In genomic region chr12:4563336-4563735, GRCh38 we compare ENCODE assay signal across 18 cellular contexts. TPM values are rescaled to one million over a fixed set of nuclear protein-coding genes. Genes with fewer than 3 reads are reported as not detected.
DNase-seq lines count a peak whose midpoint lies in the region; FAIRE-seq and TF ChIP-seq lines count a peak whose summit lies in the region.
"Had no signal": no experiment of that assay in that cellular context is flagged by ENCODE, and none has a peak within 500 bp of the region (broad histone marks: within the 10 kb centered on the region; RNA-seq: fewer than 3 reads in every experiment).

No MANE protein-coding gene starts in this region.

- peaks cover 22% of the 10 kb centered on the region for H3K27me3 Mint-ChIP-seq in nephron progenitor cell (ENCODE audit: low read depth, poor library complexity)

- H3K4me1 Mint-ChIP-seq in nephron progenitor cell, result peaks cover 23% of the 10 kb centered on the region

- no peak overlapping the region for H2BK5ac ChIP-seq in H1 (ENCODE audit: low read depth, low read length)

- H2BK120ac ChIP-seq in H1 (replicated peaks; ENCODE audit: low read depth, low read length), result no peak overlapping the region

- H3K56ac ChIP-seq in H1 (replicated peaks; ENCODE audit: insufficient read length, low read depth, low read length), result no peak overlapping the region

- no peaks in the 10 kb centered on the region for H3K9me3 Mint-ChIP-seq in nephron progenitor cell

- peaks cover 39 to 57% (median 46%) of the 10 kb centered on the region in 10 experiments for H3K4me1 ChIP-seq in BLaER1 treated with 17β-estradiol and CSF1 and Interleukin-3, amounts not matched to agents 10 nM and 100 nM
- peaks cover 45% of the 10 kb centered on the region for H3K4me1 ChIP-seq in OCI-LY3 (ENCODE audit: low read length)
- H3K4me1 ChIP-seq in H1 (replicated peaks in 1 of 4; ENCODE audit: control insufficient read depth in 3 of 4, insufficient read depth in 4 of 4, low read length in 3 of 4), result peaks cover 2 to 6% (median 4%) of the 10 kb centered on the region in 4 experiments
- H3K4me1 ChIP-seq: A549 had no signal

- H3K27ac ChIP-seq in BLaER1 treated with 17β-estradiol and CSF1 and Interleukin-3, amounts not matched to agents 10 nM and 100 nM, result no peak overlapping the region
- H3K27ac ChIP-seq in OCI-LY3 (ENCODE audit: low read length) (0 out of 2 replicates have a peak overlapping the region, but pooled peaks have one; percentile 4), H1 (ENCODE audit: low read depth, low read length) (no peak overlapping the region)
- H3K27ac ChIP-seq: A549, C4-2B had no signal

- peaks cover 0 to 38% (median 26%) of the 10 kb centered on the region in 11 experiments; a peak in 17 of 22 replicates for H3K36me3 ChIP-seq in BLaER1 treated with 17β-estradiol and CSF1 and Interleukin-3, amounts not matched to agents 10 nM and 100 nM
- H3K36me3 ChIP-seq in OCI-LY3 (replicated peaks; ENCODE audit: low read depth, low read length) (peaks cover 9% of the 10 kb centered on the region), H1 (ENCODE audit: control insufficient read depth in 2 of 4, insufficient read depth in 4 of 4, low read length in 3 of 4) (peaks cover 2 to 10% (median 6%) of the 10 kb centered on the region in 4 experiments; a peak in 6 of 8 replicates)

- no peak overlapping the region for H4K8ac ChIP-seq in H1 (ENCODE audit: extremely low read depth, insufficient read depth, low read length)

- peaks cover 5% of the 10 kb centered on the region for H3K36me3 Mint-ChIP-seq in nephron progenitor cell (ENCODE audit: low read depth)

- no peak overlapping the region for H4K91ac ChIP-seq in H1 (replicated peaks; ENCODE audit: insufficient read length, low read length)

- no peak overlapping the region for H3K27ac Mint-ChIP-seq in nephron progenitor cell

- TF ChIP-seq POLR2A in H1 (IDR thresholded peaks at IDR 0.05; ENCODE audit: control extremely low read depth in 1 of 2, low read depth in 2 of 2, low read length in 2 of 2) (no peak), erythroblast (IDR thresholded peaks at IDR 0.05; ENCODE audit: low read length) (no peak)

- H3K23ac ChIP-seq in H1 (ENCODE audit: insufficient read length), result no peak overlapping the region

- H2BK15ac ChIP-seq in H1 (ENCODE audit: low read length), result no peak overlapping the region

- H3K9ac ChIP-seq in BLaER1 treated with 17β-estradiol and CSF1 and Interleukin-3, amounts not matched to agents 10 nM and 100 nM, result no peak overlapping the region
- H3K9ac ChIP-seq in OCI-LY3 (ENCODE audit: low read length), result no peak overlapping the region
- H3K9ac ChIP-seq in H1 (replicated peaks in 1 of 4; ENCODE audit: extremely low read depth in 1 of 4, low read depth in 3 of 4, low read length in 3 of 4), result no peak overlapping the region

- no peak overlapping the region for H4K5ac ChIP-seq in H1 (ENCODE audit: insufficient read length, low read depth, low read length)

- DNase-seq in H1 (ENCODE audit: low read depth in 1 of 2, low spot score in 2 of 2) (no peak), nephron progenitor cell (no peak), Kasumi-1 (lab: John Stamatoyannopoulos, UW) (no peak), NCI-H2029 (lab: John Stamatoyannopoulos, UW) (no peak), erythroblast (lab: John Stamatoyannopoulos, UW) (no peak)
- no peak for DNase-seq in stimulated activated naive CD4-positive, alpha-beta T cell treated with Interleukin-2 at 50 U/mL for 16 hours (lab: John Stamatoyannopoulos, UW)
- DNase-seq: DMS 273 treated with DMSO at 0.1 percent for 48 hours, GOT3, KG1, NCI-H1417 treated with DMSO at 0.1 percent for 48 hours, NCI-H187 treated with DMSO at 0.1 percent for 48 hours, NCI-H345, NCI-H524 treated with DMSO at 0.1 percent for 48 hours had no signal

- WGBS in H1 (ENCODE audit: extremely low coverage in 1 of 2, insufficient coverage in 1 of 2, insufficient read length in 1 of 2, insufficient replicate concordance in 2 of 2, low coverage in 1 of 2, low lambda C conversion rate in 2 of 2, missing lambda C conversion rate in 1 of 2), 2 experiments, result 86% methylated on average over 3 of the region's 3 CpGs; no CpG with 5 or more reads in 1 of the 2 experiments

- peak overlapping the region in 8 of 11 experiments; percentile 5 to 98 (median 16); a peak in 13 of 22 replicates for H3K4me2 ChIP-seq in BLaER1 treated with 17β-estradiol and CSF1 and Interleukin-3, amounts not matched to agents 10 nM and 100 nM
- H3K4me2 ChIP-seq in OCI-LY3 (ENCODE audit: low read length) (no peak overlapping the region), H1 (ENCODE audit: insufficient read depth in 1 of 2, low read depth in 2 of 2, low read length in 2 of 2) (no peak overlapping the region; a peak in 1 of 4 replicates)
- H3K4me2 ChIP-seq: A549 had no signal

- peaks cover 0 to 22% (median 0%) of the 10 kb centered on the region in 11 experiments; a peak in 5 of 22 replicates for H3K27me3 ChIP-seq in BLaER1 treated with 17β-estradiol and CSF1 and Interleukin-3, amounts not matched to agents 10 nM and 100 nM
- H3K27me3 ChIP-seq in OCI-LY3 (ENCODE audit: low read depth, low read length) (no peaks in the 10 kb centered on the region), H1 (replicated peaks in 1 of 4; ENCODE audit: control insufficient read depth in 3 of 4, extremely low read depth in 1 of 4, insufficient read depth in 3 of 4, low read length in 3 of 4) (peaks cover 1 to 15% (median 14%) of the 10 kb centered on the region in 4 experiments)

- CTCF ChIA-PET in H1 (lab: Charles Lee; ENCODE audit: partially characterized antibody), result interaction anchor here (1.4 to 1.8 kb wide), 2 partner anchors 42 to 150 kb away, joined by 4 read pairs; no protein-coding TSS in a partner anchor

- FAIRE-seq in H1 (lab: Jason Lieb, UNC), result no peak
- FAIRE-seq: A549, G401.6 had no signal

- H3K4me3 Mint-ChIP-seq in nephron progenitor cell, result peak overlapping the region; percentile 21

- H3K4me3 ChIP-seq in BLaER1 treated with 17β-estradiol and CSF1 and Interleukin-3, amounts not matched to agents 10 nM and 100 nM, result no peak overlapping the region
- no peak overlapping the region for H3K4me3 ChIP-seq in OCI-LY3 (ENCODE audit: low read length)
- H3K4me3 ChIP-seq in H1 (ENCODE audit: extremely low read depth in 1 of 4, insufficient read depth in 2 of 4, low read depth in 3 of 4, low read length in 4 of 4), result no peak overlapping the region
- H3K4me3 ChIP-seq: A549 had no signal

- H2AFZ ChIP-seq in OCI-LY3 (ENCODE audit: low read depth, low read length) (no peak overlapping the region), H1 (ENCODE audit: low read length) (no peak overlapping the region)

- no peak for TF ChIP-seq EP300 in H1 (IDR thresholded peaks at IDR 0.05; ENCODE audit: borderline replicate concordance in 1 of 2, low read depth in 2 of 2, low read length in 2 of 2)

- TF ChIP-seq RAD21 in H1 (IDR thresholded peaks at IDR 0.05 in 1 of 2, conservative IDR thresholded peaks at IDR 0.05 in 1 of 2; ENCODE audit: low read depth in 2 of 2, low read length in 2 of 2), result no peak

- POLR2A ChIA-PET in H1 (lab: Charles Lee; ENCODE audit: partially characterized antibody), result interaction anchor here (0.7 to 2.6 kb wide), 3 partner anchors 9 to 25 kb away, joined by 3 to 10 read pairs (median 5); partner anchors contain the start of gene RAD51AP1

- H2BK12ac ChIP-seq in H1 (ENCODE audit: low read depth, low read length), result no peak overlapping the region

- H3K4ac ChIP-seq in H1 (replicated peaks; ENCODE audit: insufficient read length, low read depth, low read length), result no peak overlapping the region

- peak overlapping the region; percentile 56; the same call in 1 of the 2 replicates for H2AK5ac ChIP-seq in H1 (ENCODE audit: low read depth, low read length)

- H4K20me1 ChIP-seq in BLaER1 treated with 17β-estradiol and CSF1 and Interleukin-3, amounts not matched to agents 10 nM and 100 nM, result peaks cover 0 to 12% (median 0%) of the 10 kb centered on the region in 11 experiments; a peak in 4 of 22 replicates
- H4K20me1 ChIP-seq in OCI-LY3 (ENCODE audit: insufficient read depth, low read length) (no peaks in the 10 kb centered on the region), H1 (replicated peaks in 1 of 2; ENCODE audit: control insufficient read depth in 1 of 2, insufficient read depth in 2 of 2, low read length in 2 of 2) (no peaks in the 10 kb centered on the region)

- no peaks in the 10 kb centered on the region for H3K9me3 ChIP-seq in BLaER1 treated with 17β-estradiol and CSF1 and Interleukin-3, amounts not matched to agents 10 nM and 100 nM (replicated peaks in 1 of 11)
- H3K9me3 ChIP-seq in OCI-LY3 (ENCODE audit: insufficient read depth, low read length) (no peaks in the 10 kb centered on the region), H1 (ENCODE audit: insufficient read depth in 2 of 2, low read depth in 1 of 2, low read length in 1 of 2) (no peaks in the 10 kb centered on the region)
- H3K9me3 ChIP-seq: A549 had no signal

- peaks cover 4% of the 10 kb centered on the region; the same call in 1 of the 2 replicates for H3K23me2 ChIP-seq in H1 (ENCODE audit: low read depth, low read length)

- no peak overlapping the region for H3K14ac ChIP-seq in H1 (ENCODE audit: insufficient read length)

- no peak overlapping the region for H2BK20ac ChIP-seq in H1 (ENCODE audit: low read length)

- no peaks in the 10 kb centered on the region for H3K79me1 ChIP-seq in H1 (ENCODE audit: low read depth, low read length)

- H3K18ac ChIP-seq in H1 (ENCODE audit: extremely low read depth, low read length), result no peak overlapping the region

- H3K79me2 ChIP-seq in OCI-LY3 (ENCODE audit: low read length), result no peaks in the 10 kb centered on the region
- H3K79me2 ChIP-seq in H1 (ENCODE audit: control insufficient read depth in 1 of 2, insufficient read depth in 2 of 2, low read length in 2 of 2), result no peaks in the 10 kb centered on the region

- TF ChIP-seq CTCF in OCI-LY3 (IDR thresholded peaks at IDR 0.05; ENCODE audit: low read depth, low read length), result no peak
- TF ChIP-seq CTCF in H1 (IDR thresholded peaks at IDR 0.05; ENCODE audit: control extremely low read depth in 1 of 3, insufficient read depth in 1 of 3, low read depth in 1 of 3, low read length in 3 of 3), result no peak
- no peak for TF ChIP-seq CTCF in nephron progenitor cell (IDR thresholded peaks at IDR 0.05)

RNA-seq across cellular contexts. Expression of gene DYRK4, which starts 1.3 kb away (rescaled TPM):
- total RNA-seq in H1 (2021; fragmentation: NEBNext Ultra II Directional; extraction: Animal tissue kit (Norgen Biotek cat#: 25700)), result 9.7 and 10.5 TPM in 2 replicates
- polyA plus RNA-seq in H1 (2011; rRNA removed), result 8.7 and 11.4 TPM in 2 replicates
- polyA plus RNA-seq in H1 (2011; cell fraction: cytosol; rRNA removed), result 11.9 TPM
- 20.7 TPM for polyA plus RNA-seq in H1 (2011; cell fraction: nucleus; rRNA removed)
- 8.6 to 14.4 TPM (median 11.5 TPM) in 4 replicates for polyA plus RNA-seq in H1 (2012, experiment 1 of 2)
- 9.6 TPM for polyA plus RNA-seq in H1 (2012, experiment 2 of 2)
- 9.1 TPM for polyA plus RNA-seq in H1 (2013, experiment 1 of 2)
- 8.0 TPM for polyA plus RNA-seq in H1 (2013, experiment 2 of 2)
- polyA minus RNA-seq in H1 (2011; rRNA and poly(A)+ RNA removed), result 8.1 and 10.9 TPM in 2 replicates
- 4.9 TPM for polyA minus RNA-seq in H1 (2011; cell fraction: cytosol; rRNA and poly(A)+ RNA removed)
- 11.4 TPM for polyA minus RNA-seq in H1 (2011; cell fraction: nucleus; rRNA and poly(A)+ RNA removed)

RNA-seq across cellular contexts. Expression of gene RAD51AP1, which starts 24.6 kb away (rescaled TPM):
- total RNA-seq in H1 (2021; fragmentation: NEBNext Ultra II Directional; extraction: Animal tissue kit (Norgen Biotek cat#: 25700)), result 42.4 and 48.3 TPM in 2 replicates
- 9.9 and 29.7 TPM in 2 replicates for polyA plus RNA-seq in H1 (2011; rRNA removed)
- 42.5 TPM for polyA plus RNA-seq in H1 (2011; cell fraction: cytosol; rRNA removed)
- polyA plus RNA-seq in H1 (2011; cell fraction: nucleus; rRNA removed), result 7.5 TPM
- polyA plus RNA-seq in H1 (2012, experiment 1 of 2), result 26.1 to 63.7 TPM (median 31.3 TPM) in 4 replicates
- polyA plus RNA-seq in H1 (2012, experiment 2 of 2), result 6.3 TPM
- polyA plus RNA-seq in H1 (2013, experiment 1 of 2), result 62.3 TPM
- polyA plus RNA-seq in H1 (2013, experiment 2 of 2), result 58.5 TPM
- 8.5 and 16.6 TPM in 2 replicates for polyA minus RNA-seq in H1 (2011; rRNA and poly(A)+ RNA removed)
- 12.3 TPM for polyA minus RNA-seq in H1 (2011; cell fraction: cytosol; rRNA and poly(A)+ RNA removed)
- 24.3 TPM for polyA minus RNA-seq in H1 (2011; cell fraction: nucleus; rRNA and poly(A)+ RNA removed)

Comparison
In these comparisons a context has a peak if more than half of its experiments do, and no peak if none do; other contexts are left out.
1. H3K4me2 ChIP-seq: peak in BLaER1 treated with 17β-estradiol and CSF1 and Interleukin-3, amounts not matched to agents 10 nM and 100 nM (8 of 11); none in OCI-LY3 (single experiment) and H1 (0 of 2).